ENCODE assay signal across 2 cellular contexts in genomic region chr15:73986055-73986775, GRCh38.
TF ChIP-seq lines count a peak whose summit lies in the region.

No MANE protein-coding gene starts in this region.

TF ChIP-seq in WTC11, 78 proteins besides CTCF, POLR2A, EP300 and RAD21 (continues in another document):
- TF ChIP-seq ATF3 (CRISPR knock-in tag; conservative IDR thresholded peaks at IDR 0.05) (no peak), ATF6 (CRISPR knock-in tag; IDR thresholded peaks at IDR 0.05) (no peak), AR (CRISPR knock-in tag; IDR thresholded peaks at IDR 0.05) (no peak), ATF2 (CRISPR knock-in tag; IDR thresholded peaks at IDR 0.05; ENCODE audit: borderline replicate concordance, low read depth) (no peak), NFYB (CRISPR knock-in tag; conservative IDR thresholded peaks at IDR 0.05; ENCODE audit: low read depth) (no peak), ARID4B (CRISPR knock-in tag; IDR thresholded peaks at IDR 0.05; ENCODE audit: borderline replicate concordance) (no peak), CREB1 (CRISPR knock-in tag; IDR thresholded peaks at IDR 0.05) (no peak), EMX1 (CRISPR knock-in tag; IDR thresholded peaks at IDR 0.05) (no peak), GRHL2 (CRISPR knock-in tag; IDR thresholded peaks at IDR 0.05; ENCODE audit: insufficient replicate concordance, severe bottlenecking) (no peak), ZNF416 (CRISPR knock-in tag; IDR thresholded peaks at IDR 0.05) (no peak), E2F1 (CRISPR knock-in tag; IDR thresholded peaks at IDR 0.05) (no peak), NR3C1 (CRISPR knock-in tag; conservative IDR thresholded peaks at IDR 0.05; ENCODE audit: low read depth) (no peak)

TF ChIP-seq in HepG2, 621 proteins besides CTCF, POLR2A, EP300 and RAD21:
- no peak for TF ChIP-seq SP1 (IDR thresholded peaks at IDR 0.05)
- TF ChIP-seq SP1 (CRISPR knock-in tag; IDR thresholded peaks at IDR 0.05), result no peak
- TF ChIP-seq RBM22 (optimal IDR thresholded peaks at IDR 0.05; ENCODE audit: low read length), result no peak
- TF ChIP-seq SPEN (CRISPR knock-in tag; IDR thresholded peaks at IDR 0.05; ENCODE audit: low read depth), result no peak
- no peak for TF ChIP-seq MIER2 (CRISPR knock-in tag; IDR thresholded peaks at IDR 0.05)
